In the genomic region with DNA sequence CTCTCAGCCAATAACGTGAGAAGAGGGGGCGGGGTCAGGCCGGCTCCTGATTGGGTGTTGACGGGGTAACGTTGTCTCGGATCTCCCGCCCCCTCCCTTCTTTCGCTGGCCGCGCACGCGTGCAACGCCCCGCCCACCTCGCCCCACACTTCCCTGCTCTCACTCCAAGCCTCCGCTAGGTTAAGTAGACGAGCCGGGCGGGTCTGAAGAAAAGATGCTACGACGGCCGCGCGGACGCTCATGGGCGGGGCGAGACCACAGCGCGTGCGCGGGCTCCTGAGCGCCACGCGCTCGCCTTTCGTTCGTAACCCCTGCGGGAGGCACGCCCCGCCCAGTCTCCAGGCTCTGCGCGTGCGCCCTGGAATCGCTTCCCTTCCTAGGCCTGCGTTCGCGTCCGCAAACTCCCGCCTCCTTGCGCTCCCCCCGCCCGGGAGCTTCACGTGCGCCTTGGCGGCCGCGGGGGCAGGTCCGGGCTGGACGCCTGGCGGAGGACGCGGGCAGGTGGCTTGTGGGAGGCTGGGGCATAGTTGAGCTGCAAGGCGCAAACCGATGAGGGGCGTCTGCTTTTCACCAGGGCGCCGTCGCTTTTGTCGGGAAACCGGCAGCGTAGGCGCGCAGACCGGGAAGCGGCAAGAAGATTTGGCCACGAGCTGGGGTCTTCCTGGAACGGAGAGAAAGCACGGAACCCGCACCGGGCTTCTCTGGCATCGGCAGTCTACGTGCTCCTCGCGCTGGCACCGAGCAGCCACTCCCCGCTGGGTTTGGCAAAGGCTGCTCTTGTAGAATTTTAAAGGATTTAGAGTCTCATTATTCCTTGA, we compare ENCODE assay signal across 8 cellular contexts. TPM values are rescaled to one million over a fixed set of nuclear protein-coding genes. Genes with fewer than 3 reads are reported as not detected.
DNase-seq lines count a peak whose midpoint lies in the region; ATAC-seq and TF ChIP-seq lines count a peak whose summit lies in the region.

No MANE protein-coding gene starts in this region.

- ATAC-seq in GM18511 (IDR thresholded peaks at IDR 0.05; ENCODE audit: unreplicated experiment) (peak; percentile 77), HG03025 (IDR thresholded peaks at IDR 0.05; ENCODE audit: low FRiP score, unreplicated experiment) (peak; percentile 80)

- no peaks in the 10 kb centered on the region for H3K27me3 ChIP-seq in hepatocyte

- no peaks in the 10 kb centered on the region for H3K36me3 ChIP-seq in hepatocyte (replicated peaks; ENCODE audit: insufficient read depth, low read depth)

- H3K4me1 ChIP-seq in hepatocyte (ENCODE audit: insufficient read depth) = peaks cover 9% of the 10 kb centered on the region

- H3K4me3 ChIP-seq in hepatocyte = peak overlapping the region; percentile 43

- H3K4me2 ChIP-seq in hepatocyte = peak overlapping the region; percentile 83

- H2AFZ ChIP-seq in hepatocyte = peak overlapping the region; percentile 66

- no peaks in the 10 kb centered on the region for H3K9me3 ChIP-seq in hepatocyte (ENCODE audit: low read depth)

- peak overlapping the region; percentile 98 for H3K27ac ChIP-seq in 22Rv1
- peak overlapping the region; percentile 93 for H3K27ac ChIP-seq in hepatocyte

- 1% methylated on average over 73 of the region's 86 CpGs for WGBS in hepatocyte (ENCODE audit: low lambda C conversion rate, missing lambda C conversion rate)

- peaks cover 14% of the 10 kb centered on the region for H4K20me1 ChIP-seq in hepatocyte (ENCODE audit: insufficient read depth, poor library complexity, severe bottlenecking)

- peak; percentile 16 for TF ChIP-seq CTCF in 22Rv1 (IDR thresholded peaks at IDR 0.05)
- TF ChIP-seq CTCF in hepatocyte (IDR thresholded peaks at IDR 0.05; ENCODE audit: poor library complexity) = peak; percentile 11

- H3K79me2 ChIP-seq in hepatocyte = peaks cover 46% of the 10 kb centered on the region

- DNase-seq in NCI-H2029 treated with DMSO at 0.1 percent for 48 hours (lab: John Stamatoyannopoulos, UW) = peak; percentile 85
- DNase-seq in T1000 (lab: John Stamatoyannopoulos, UW) = peak; percentile 93
- DNase-seq in astrocyte of the hippocampus (ENCODE audit: low read depth, low spot score) = peak; percentile 100
- DNase-seq in hepatocyte (ENCODE audit: low spot score) = peak; percentile 100
- DNase-seq in renal cortical epithelial cell (ENCODE audit: low read depth) = peak; percentile 95

- no peaks in the 10 kb centered on the region for H3K9me2 ChIP-seq in hepatocyte (replicated peaks; ENCODE audit: insufficient read depth)

RNA-seq across cellular contexts. Expression of a gene that starts 0.5 kb away (rescaled TPM):
- 58.3 and 65.6 TPM in 2 replicates for total RNA-seq in hepatocyte
- polyA plus RNA-seq in hepatocyte = 69.9 and 84.7 TPM in 2 replicates
- total RNA-seq in renal cortical epithelial cell = 30.9 and 289 TPM in 2 replicates

Comparison
In these comparisons a context has a peak if more than half of its experiments do, and no peak if none do; other contexts are left out.
1. Peak in every context shown above with its lines: DNase-seq, ATAC-seq, H3K4me3 ChIP-seq and H3K27ac ChIP-seq.